Comparison of ENCODE assay signal across 1 cellular context in genomic region chr7:4641667-4642467, GRCh38.
TF ChIP-seq lines count a peak whose summit lies in the region.

No MANE protein-coding gene starts in this region.

TF ChIP-seq in K562, 482 proteins besides CTCF, POLR2A, EP300 and RAD21 (continued from another document and continues in another):
- no peak for TF ChIP-seq CBX2 (IDR thresholded peaks at IDR 0.05; ENCODE audit: insufficient read depth, low read length, poor library complexity, severe bottlenecking)
- no peak for TF ChIP-seq PPARD (CRISPR knock-in tag; IDR thresholded peaks at IDR 0.05)
- peak; percentile 49 for TF ChIP-seq ZNF263 (CRISPR knock-in tag; IDR thresholded peaks at IDR 0.05; ENCODE audit: borderline replicate concordance)
- no peak for TF ChIP-seq BRCA1 (IDR thresholded peaks at IDR 0.05)
- peak; percentile 97 for TF ChIP-seq BRCA1 (CRISPR knock-in tag; IDR thresholded peaks at IDR 0.05)
- peak; percentile 98 for TF ChIP-seq NR2C1 (IDR thresholded peaks at IDR 0.05)
- peak; percentile 99 for TF ChIP-seq NR2C1 (tag; IDR thresholded peaks at IDR 0.05)
- no peak for TF ChIP-seq ZNF699 (CRISPR knock-in tag; IDR thresholded peaks at IDR 0.05; ENCODE audit: insufficient replicate concordance)
- no peak for TF ChIP-seq ZNF224 (CRISPR knock-in tag; IDR thresholded peaks at IDR 0.05)
- peak; percentile 39; the same call in 1 of the 2 replicates for TF ChIP-seq SMC3 (conservative IDR thresholded peaks at IDR 0.05; ENCODE audit: insufficient read depth, low read depth, low read length)
- TF ChIP-seq POLR2H (tag; IDR thresholded peaks at IDR 0.05; ENCODE audit: low read depth), result peak; percentile 84
- TF ChIP-seq CREB1 (IDR thresholded peaks at IDR 0.05), result peak; percentile 46; the same call in 1 of the 2 replicates
- peak; percentile 22 for TF ChIP-seq CREB1 (CRISPR knock-in tag; IDR thresholded peaks at IDR 0.05)
- peak; percentile 77 for TF ChIP-seq ZBTB40 (IDR thresholded peaks at IDR 0.05)
- no peak for TF ChIP-seq ZBTB40 (CRISPR knock-in tag; IDR thresholded peaks at IDR 0.05)
- TF ChIP-seq CEBPG (CRISPR knock-in tag; IDR thresholded peaks at IDR 0.05), result peak; percentile 67; the same call in 1 of the 2 replicates
- no peak for TF ChIP-seq CEBPG (tag; conservative IDR thresholded peaks at IDR 0.05 in 1 of 2, IDR thresholded peaks at IDR 0.05 in 1 of 2)
- peak; percentile 76 for TF ChIP-seq SP1 (CRISPR knock-in tag; IDR thresholded peaks at IDR 0.05)
- no peak for TF ChIP-seq ZNF696 (CRISPR knock-in tag; conservative IDR thresholded peaks at IDR 0.05)
- TF ChIP-seq HLTF (IDR thresholded peaks at IDR 0.05), result no peak
- peak; percentile 91 for TF ChIP-seq ESRRA (IDR thresholded peaks at IDR 0.05; ENCODE audit: borderline replicate concordance, low read depth)
- TF ChIP-seq CC2D1A (IDR thresholded peaks at IDR 0.05), result no peak
- peak; percentile 99 for TF ChIP-seq NR2C2 (CRISPR knock-in tag; IDR thresholded peaks at IDR 0.05)
- TF ChIP-seq NR2C2 (tag; IDR thresholded peaks at IDR 0.05), result peak; percentile 100
- TF ChIP-seq ZKSCAN1 (IDR thresholded peaks at IDR 0.05; ENCODE audit: low read depth, low read length), result peak; percentile 48; the same call in 1 of the 2 replicates
- peak; percentile 64; the same call in 1 of the 2 replicates for TF ChIP-seq ZBTB9 (CRISPR knock-in tag; IDR thresholded peaks at IDR 0.05)
- no peak for TF ChIP-seq SAFB (IDR thresholded peaks at IDR 0.05; ENCODE audit: borderline replicate concordance, low read depth, low read length)
- no peak for TF ChIP-seq SMAD3 (CRISPR knock-in tag; conservative IDR thresholded peaks at IDR 0.05)
- TF ChIP-seq RUNX1 (IDR thresholded peaks at IDR 0.05; ENCODE audit: low read depth), result 0 out of 2 replicates have a peak, but pooled peaks have one; percentile 41
- TF ChIP-seq PATZ1 (CRISPR knock-in tag; IDR thresholded peaks at IDR 0.05; ENCODE audit: borderline replicate concordance), result no peak
- TF ChIP-seq ZMIZ1 (IDR thresholded peaks at IDR 0.05; ENCODE audit: low read depth in 2 of 2, low read length in 2 of 2), result peak in 1 of 2 experiments; percentile 74; a peak in 2 of 4 replicates
- TF ChIP-seq CLOCK (CRISPR knock-in tag; IDR thresholded peaks at IDR 0.05; ENCODE audit: borderline replicate concordance), result peak; percentile 92
- TF ChIP-seq ZBTB17 (CRISPR knock-in tag; IDR thresholded peaks at IDR 0.05), result peak; percentile 88
- TF ChIP-seq TEAD4 (IDR thresholded peaks at IDR 0.05; ENCODE audit: low read length), result peak; percentile 49
- peak; percentile 84; the same call in 1 of the 2 replicates for TF ChIP-seq TEAD4 (CRISPR knock-in tag; IDR thresholded peaks at IDR 0.05; ENCODE audit: borderline replicate concordance)
- no peak for TF ChIP-seq CUX1 (CRISPR knock-in tag; IDR thresholded peaks at IDR 0.05)
- TF ChIP-seq SIN3B (IDR thresholded peaks at IDR 0.05; ENCODE audit: low read depth), result peak; percentile 85
- TF ChIP-seq E2F3 (CRISPR knock-in tag; IDR thresholded peaks at IDR 0.05), result peak; percentile 87
